39 cellular contexts compared by ENCODE assay signal in the genomic region with DNA sequence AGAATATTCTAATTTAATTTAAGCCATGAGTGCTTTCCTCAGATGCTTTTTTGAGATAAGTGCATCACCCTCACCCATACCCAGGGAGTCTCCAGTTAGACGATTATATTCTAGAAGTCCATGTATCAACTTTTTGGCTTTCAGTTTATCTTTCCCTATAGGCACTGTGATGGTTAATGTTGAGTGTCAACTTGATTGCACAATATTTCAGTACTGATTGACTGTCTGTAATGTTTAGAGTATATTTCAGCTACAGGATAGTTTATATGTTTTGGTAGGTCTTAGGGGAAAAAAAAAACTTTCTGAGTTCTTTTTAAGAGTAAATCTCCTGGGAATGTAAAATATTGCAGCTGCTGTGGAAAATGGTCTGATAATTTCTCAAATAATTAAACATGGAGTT.
"Had no signal": no experiment of that assay in that cellular context is flagged by ENCODE, and none has a peak within 500 bp of the region (broad histone marks: within the 10 kb centered on the region; RNA-seq: fewer than 3 reads in every experiment).

No MANE protein-coding gene starts in this region.

- H3K36me3 Mint-ChIP-seq: activated naive CD4-positive, alpha-beta T cell treated with anti-CD3 and anti-CD28 coated beads, Interleukin-2, amount 10 ng/mL, durations not matched to agents 7 days and 5 days; activated naive CD4-positive, alpha-beta T cell treated with anti-CD3 and anti-CD28 coated beads, Interleukin-2, amount 50 U/mL, for 24 hours; activated naive CD4-positive, alpha-beta T cell treated with anti-CD3 and anti-CD28 coated beads, Interleukin-2, amount 50 U/mL, for 72 hours; activated naive CD8-positive, alpha-beta T cell; activated naive CD8-positive, alpha-beta T cell treated with anti-CD3 and anti-CD28 coated beads for 36 hours; activated naive CD8-positive, alpha-beta T cell treated with anti-CD3 and anti-CD28 coated beads, Interleukin-2, amount 10 ng/mL, durations not matched to agents 7 days and 5 days; brain had no signal

- FAIRE-seq: astrocyte, bronchial epithelial cell had no signal

- H3K27ac ChIP-seq: adrenal gland, ascending aorta, body of pancreas, brain microvascular endothelial cell, breast epithelium, cardiac muscle cell had no signal

- H3K4me3 Mint-ChIP-seq: activated naive CD4-positive, alpha-beta T cell treated with anti-CD3 and anti-CD28 coated beads for 36 hours; activated naive CD4-positive, alpha-beta T cell treated with anti-CD3 and anti-CD28 coated beads, Interleukin-2, amount 10 ng/mL, durations not matched to agents 7 days and 5 days; activated naive CD4-positive, alpha-beta T cell treated with anti-CD3 and anti-CD28 coated beads, Interleukin-2, amount 50 U/mL, for 24 hours; activated naive CD8-positive, alpha-beta T cell; activated naive CD8-positive, alpha-beta T cell treated with anti-CD3 and anti-CD28 coated beads for 36 hours; activated naive CD8-positive, alpha-beta T cell treated with anti-CD3 and anti-CD28 coated beads, Interleukin-2, amount 10 ng/mL, durations not matched to agents 7 days and 5 days; activated naive CD8-positive, alpha-beta T cell treated with anti-CD3 and anti-CD28 coated beads, Interleukin-2, amount 50 U/mL, for 24 hours; activated T-cell treated with anti-CD3 and anti-CD28 coated beads, Interleukin-2, amount 50 U/mL, for 24 hours; activated T-cell treated with anti-CD3 and anti-CD28 coated beads, Interleukin-2, amount 50 U/mL, for 4 hours; activated T-cell treated with anti-CD3 and anti-CD28 coated beads, Interleukin-2, amount 50 U/mL, for 72 hours; activated T-helper 1 cell treated with anti-CD3 and anti-CD28 coated beads, Interleukin-12 subunit alpha, Interleukin-12 subunit beta, Interleukin-2, Interleukin-4 antibody, amounts not matched to agents 30 ng/mL and 10 ng/mL and 1 ng/mL, durations not matched to agents 14 hours and 24 hours and 36 hours; activated T-helper 17 cell treated with anti-CD3 and anti-CD28 coated beads, Interleukin-2, amount 50 U/mL, for 72 hours; brain; central memory CD8-positive, alpha-beta T cell had no signal

- H3K27me3 ChIP-seq: adrenal gland, ascending aorta, body of pancreas, brain microvascular endothelial cell, breast epithelium, cardiac muscle cell had no signal

- H3K9me3 Mint-ChIP-seq: activated naive CD4-positive, alpha-beta T cell treated with anti-CD3 and anti-CD28 coated beads for 36 hours; activated naive CD4-positive, alpha-beta T cell treated with anti-CD3 and anti-CD28 coated beads, Interleukin-2, amount 10 ng/mL, durations not matched to agents 7 days and 5 days; activated naive CD4-positive, alpha-beta T cell treated with anti-CD3 and anti-CD28 coated beads, Interleukin-2, amount 50 U/mL, for 24 hours; activated naive CD4-positive, alpha-beta T cell treated with anti-CD3 and anti-CD28 coated beads, Interleukin-2, amount 50 U/mL, for 72 hours; activated naive CD8-positive, alpha-beta T cell treated with anti-CD3 and anti-CD28 coated beads, Interleukin-2, amount 50 U/mL, for 24 hours; activated T-cell treated with anti-CD3 and anti-CD28 coated beads, Interleukin-2, amount 50 U/mL, for 24 hours; activated T-cell treated with anti-CD3 and anti-CD28 coated beads, Interleukin-2, amount 50 U/mL, for 4 hours; activated T-cell treated with anti-CD3 and anti-CD28 coated beads, Interleukin-2, amount 50 U/mL, for 72 hours; activated T-helper 1 cell treated with anti-CD3 and anti-CD28 coated beads, Interleukin-12 subunit alpha, Interleukin-12 subunit beta, Interleukin-2, Interleukin-4 antibody, amounts not matched to agents 30 ng/mL and 10 ng/mL and 1 ng/mL, durations not matched to agents 14 hours and 24 hours and 36 hours; activated T-helper 17 cell treated with anti-CD3 and anti-CD28 coated beads, Interleukin-2, amount 50 U/mL, for 72 hours; activated T-helper 2 cell treated with anti-CD3 and anti-CD28 coated beads, Interferon-gamma antibody, Interleukin-2, Interleukin-4, amounts not matched to agents 10 μg/mL and 5 μg/mL and 100 μg/mL, durations not matched to agents 14 hours and 24 hours and 36 hours; central memory CD8-positive, alpha-beta T cell had no signal

- DNase-seq: activated effector memory CD4-positive, alpha-beta T cell treated with anti-CD3 and anti-CD28 coated beads, Interleukin-2, amount 50 U/mL, for 16 hours; activated effector memory CD4-positive, alpha-beta T cell treated with Interleukin-2 at 50 U/mL for 16 hours; activated gamma-delta T cell; activated gamma-delta T cell treated with Interleukin-2 at 50 U/mL for 16 hours; activated naive CD4-positive, alpha-beta T cell; activated naive CD4-positive, alpha-beta T cell treated with anti-CD3 and anti-CD28 coated beads for 36 hours; activated naive CD4-positive, alpha-beta T cell treated with anti-CD3 and anti-CD28 coated beads, Interleukin-2, amount 10 ng/mL, durations not matched to agents 7 days and 5 days; activated naive CD4-positive, alpha-beta T cell treated with anti-CD3 and anti-CD28 coated beads, Interleukin-2, amount 50 U/mL, for 16 hours; activated naive CD4-positive, alpha-beta T cell treated with Interleukin-2 at 50 U/mL for 16 hours; activated naive CD8-positive, alpha-beta T cell treated with anti-CD3 and anti-CD28 coated beads for 36 hours; activated naive CD8-positive, alpha-beta T cell treated with anti-CD3 and anti-CD28 coated beads, Interleukin-2, amount 10 ng/mL, durations not matched to agents 7 days and 5 days; activated naive CD8-positive, alpha-beta T cell treated with anti-CD3 and anti-CD28 coated beads, Interleukin-2, amount 50 U/mL, for 24 hours; activated T-cell treated with anti-CD3 and anti-CD28 coated beads, Interleukin-2, amount 50 U/mL, for 24 hours; activated T-cell treated with anti-CD3 and anti-CD28 coated beads, Interleukin-2, amount 50 U/mL, for 4 hours; activated T-cell treated with anti-CD3 and anti-CD28 coated beads, Interleukin-2, amount 50 U/mL, for 48 hours; activated T-cell treated with anti-CD3 and anti-CD28 coated beads, Interleukin-2, amount 50 U/mL, for 72 hours; adrenal gland; amniotic stem cell; amygdala; anterior cingulate cortex; aorta; body of pancreas; brain microvascular endothelial cell; caudate nucleus; central memory CD4-positive, alpha-beta T cell; cerebellar nuclear complex had no signal

- H3K4me1 Mint-ChIP-seq: activated naive CD4-positive, alpha-beta T cell treated with anti-CD3 and anti-CD28 coated beads, Interleukin-2, amount 10 ng/mL, durations not matched to agents 7 days and 5 days; activated naive CD4-positive, alpha-beta T cell treated with anti-CD3 and anti-CD28 coated beads, Interleukin-2, amount 50 U/mL, for 24 hours; activated naive CD8-positive, alpha-beta T cell treated with anti-CD3 and anti-CD28 coated beads for 36 hours; activated naive CD8-positive, alpha-beta T cell treated with anti-CD3 and anti-CD28 coated beads, Interleukin-2, amount 10 ng/mL, durations not matched to agents 7 days and 5 days; activated naive CD8-positive, alpha-beta T cell treated with anti-CD3 and anti-CD28 coated beads, Interleukin-2, amount 50 U/mL, for 24 hours; activated T-helper 17 cell treated with anti-CD3 and anti-CD28 coated beads, Interleukin-2, amount 50 U/mL, for 72 hours; central memory CD8-positive, alpha-beta T cell had no signal

- H3K27ac Mint-ChIP-seq: activated naive CD4-positive, alpha-beta T cell treated with anti-CD3 and anti-CD28 coated beads for 36 hours; activated naive CD4-positive, alpha-beta T cell treated with anti-CD3 and anti-CD28 coated beads, Interleukin-2, amount 10 ng/mL, durations not matched to agents 7 days and 5 days; activated naive CD4-positive, alpha-beta T cell treated with anti-CD3 and anti-CD28 coated beads, Interleukin-2, amount 50 U/mL, for 72 hours; activated naive CD8-positive, alpha-beta T cell; activated naive CD8-positive, alpha-beta T cell treated with anti-CD3 and anti-CD28 coated beads for 36 hours; activated naive CD8-positive, alpha-beta T cell treated with anti-CD3 and anti-CD28 coated beads, Interleukin-2, amount 10 ng/mL, durations not matched to agents 7 days and 5 days; activated naive CD8-positive, alpha-beta T cell treated with anti-CD3 and anti-CD28 coated beads, Interleukin-2, amount 50 U/mL, for 24 hours; activated T-cell treated with anti-CD3 and anti-CD28 coated beads, Interleukin-2, amount 50 U/mL, for 24 hours; activated T-cell treated with anti-CD3 and anti-CD28 coated beads, Interleukin-2, amount 50 U/mL, for 72 hours; activated T-helper 1 cell treated with anti-CD3 and anti-CD28 coated beads, Interleukin-12 subunit alpha, Interleukin-12 subunit beta, Interleukin-2, Interleukin-4 antibody, amounts not matched to agents 30 ng/mL and 10 ng/mL and 1 ng/mL, durations not matched to agents 14 hours and 24 hours and 36 hours; activated T-helper 17 cell treated with anti-CD3 and anti-CD28 coated beads, Interleukin-2, amount 50 U/mL, for 72 hours; activated T-helper 2 cell treated with anti-CD3 and anti-CD28 coated beads, Interferon-gamma antibody, Interleukin-2, Interleukin-4, amounts not matched to agents 10 μg/mL and 5 μg/mL and 100 μg/mL, durations not matched to agents 14 hours and 24 hours and 36 hours; brain had no signal

- ATAC-seq: activated naive CD4-positive, alpha-beta T cell treated with anti-CD3 and anti-CD28 coated beads, Interleukin-2, amount 50 U/mL, for 72 hours; activated naive CD8-positive, alpha-beta T cell treated with anti-CD3 and anti-CD28 coated beads, Interleukin-2, amount 50 U/mL, for 24 hours; activated T-cell treated with anti-CD3 and anti-CD28 coated beads, Interleukin-2, amount 50 U/mL, for 4 hours; activated T-cell treated with anti-CD3 and anti-CD28 coated beads, Interleukin-2, amount 50 U/mL, for 72 hours; activated T-helper 17 cell treated with anti-CD3 and anti-CD28 coated beads, Interleukin-2, amount 50 U/mL, for 72 hours; body of pancreas had no signal

- H3K27me3 Mint-ChIP-seq: activated naive CD4-positive, alpha-beta T cell treated with anti-CD3 and anti-CD28 coated beads, Interleukin-2, amount 10 ng/mL, durations not matched to agents 7 days and 5 days; activated naive CD8-positive, alpha-beta T cell; activated naive CD8-positive, alpha-beta T cell treated with anti-CD3 and anti-CD28 coated beads, Interleukin-2, amount 10 ng/mL, durations not matched to agents 7 days and 5 days; activated T-helper 17 cell treated with anti-CD3 and anti-CD28 coated beads, Interleukin-2, amount 50 U/mL, for 72 hours; brain; central memory CD8-positive, alpha-beta T cell had no signal

- H3K4me1 ChIP-seq: adrenal gland, ascending aorta, body of pancreas, breast epithelium had no signal

- H3K4me3 ChIP-seq: adrenal gland, ascending aorta, body of pancreas, breast epithelium, cardiac muscle cell had no signal

- H3K36me3 ChIP-seq: adrenal gland, ascending aorta, brain microvascular endothelial cell, breast epithelium, cardiac muscle cell had no signal

- H3K9me3 ChIP-seq: adrenal gland, ascending aorta, body of pancreas, breast epithelium had no signal
